In the genomic region with DNA sequence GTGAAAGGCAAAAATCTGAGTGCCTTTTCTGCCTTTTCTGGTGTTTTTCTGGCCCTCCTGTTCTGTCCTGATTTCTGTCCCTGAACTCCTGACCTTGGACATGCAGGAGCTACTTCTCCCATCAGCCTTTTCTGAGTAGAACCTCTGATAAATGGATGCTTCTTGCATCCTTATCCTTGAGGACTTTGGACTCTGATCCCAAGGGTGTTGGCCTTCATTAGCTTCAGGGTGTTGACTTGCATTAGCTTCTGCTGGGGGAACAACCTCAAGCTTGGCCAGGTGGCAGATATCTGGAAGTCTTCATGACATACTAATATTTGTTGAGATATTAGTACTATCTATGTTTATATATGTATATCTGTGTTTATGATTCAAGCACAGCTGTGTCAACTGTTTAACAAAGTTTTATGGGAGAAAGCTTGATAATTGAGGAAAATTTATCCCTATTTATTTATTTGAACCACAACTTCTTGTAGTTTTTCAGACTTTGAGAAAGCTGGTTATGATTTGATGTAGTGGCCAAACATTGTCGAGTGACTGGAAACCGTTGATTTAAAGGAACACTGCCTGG, we compare ENCODE assay signal across 28 cellular contexts.
DNase-seq lines count a peak whose midpoint lies in the region; ATAC-seq, FAIRE-seq and TF ChIP-seq lines count a peak whose summit lies in the region.
"Had no signal": no experiment of that assay in that cellular context is flagged by ENCODE, and none has a peak within 500 bp of the region (broad histone marks: within the 10 kb centered on the region; RNA-seq: fewer than 3 reads in every experiment).

No MANE protein-coding gene starts in this region.

- POLR2A ChIA-PET in A549 (lab: Yijun Ruan, JAX) (no interaction called here), PC-9 (lab: Charles Lee; ENCODE audit: unreplicated experiment) (no interaction called here)
- POLR2A ChIA-PET in CD8-positive, alpha-beta T cell (lab: Charles Lee), result interaction anchor here (0.8 to 1.1 kb wide), 2 partner anchors 10 to 124 kb away, joined by 3 read pairs; no protein-coding TSS in a partner anchor

- peak overlapping the region in 1 of 2 experiments; percentile 51; a peak in 3 of 6 replicates for H3K27ac ChIP-seq in A549
- H3K27ac ChIP-seq in CD8-positive, alpha-beta T cell (ENCODE audit: low read depth, low read length), result no peak overlapping the region
- H3K27ac ChIP-seq in PC-9, result 0 out of 2 replicates have a peak overlapping the region, but pooled peaks have one; percentile 22
- H3K27ac ChIP-seq: adrenal gland, C4-2B, colonic mucosa, upper lobe of left lung had no signal

- TF ChIP-seq POLR2A in A549 (IDR thresholded peaks at IDR 0.05; ENCODE audit: low read length), result no peak

- H2AFZ ChIP-seq in PC-9, result no peak overlapping the region

- DNase-seq in A549 (ENCODE audit: low read depth in 1 of 2, low spot score in 1 of 2), result no peak
- DNase-seq in CD8-positive, alpha-beta T cell, result no peak
- no peak for DNase-seq in PC-9
- DNase-seq in left lobe of liver (ENCODE audit: low spot score), result no peak
- no peak for DNase-seq in G401 (ENCODE audit: low spot score)
- no peak for DNase-seq in activated T-cell treated with anti-CD3 and anti-CD28 coated beads, Interleukin-2, amount 50 U/mL, for 4 hours
- DNase-seq: ACHN; activated CD4-positive, alpha-beta T cell treated with anti-CD3 and anti-CD28 coated beads, Interleukin-2, amount 10 ng/mL, durations not matched to agents 7 days and 5 days; activated CD8-positive, alpha-beta memory T cell treated with anti-CD3 and anti-CD28 coated beads, Interleukin-2, amount 50 U/mL, for 4 hours; activated effector memory CD4-positive, alpha-beta T cell treated with anti-CD3 and anti-CD28 coated beads, Interleukin-2, amount 50 U/mL, for 16 hours; adrenal gland; colonic mucosa; GF-D8; glutamatergic neuron; Karpas-422; left cardiac atrium; naive thymus-derived CD4-positive, alpha-beta T cell; NCI-H1694 treated with DMSO at 0.1 percent for 48 hours; NCI-H774; PC-3; retina; stimulated activated CD4-positive, alpha-beta T cell treated with anti-CD3 and anti-CD28 coated beads, Interleukin-4, amount 100 ng/mL, for 4 hours; T-helper 1 cell; upper lobe of left lung had no signal

- no peak for TF ChIP-seq RAD21 in A549 (conservative IDR thresholded peaks at IDR 0.05 in 1 of 2, IDR thresholded peaks at IDR 0.05 in 1 of 2)

- H3K9me3 Mint-ChIP-seq in CD8-positive, alpha-beta T cell, result no peaks in the 10 kb centered on the region
- H3K9me3 Mint-ChIP-seq in activated T-cell treated with anti-CD3 and anti-CD28 coated beads, Interleukin-2, amount 50 U/mL, for 4 hours, result no peaks in the 10 kb centered on the region
- H3K9me3 Mint-ChIP-seq: activated CD4-positive, alpha-beta T cell treated with anti-CD3 and anti-CD28 coated beads, Interleukin-2, amount 10 ng/mL, durations not matched to agents 7 days and 5 days; naive thymus-derived CD4-positive, alpha-beta T cell had no signal

- ATAC-seq in A549, result no peak
- no peak for ATAC-seq in CD8-positive, alpha-beta T cell
- ATAC-seq in left lobe of liver, result peak; percentile 19
- ATAC-seq in GM21737 (IDR thresholded peaks at IDR 0.05; ENCODE audit: unreplicated experiment), result no peak
- ATAC-seq in HG03457 (IDR thresholded peaks at IDR 0.05; ENCODE audit: unreplicated experiment), result no peak
- no peak for ATAC-seq in activated T-cell treated with anti-CD3 and anti-CD28 coated beads, Interleukin-2, amount 50 U/mL, for 4 hours
- ATAC-seq: left cardiac atrium; naive thymus-derived CD4-positive, alpha-beta T cell; PC-3 had no signal

- H3K9me3 ChIP-seq in A549 (no peaks in the 10 kb centered on the region), PC-9 (ENCODE audit: insufficient read depth, low read depth) (no peaks in the 10 kb centered on the region)
- H3K9me3 ChIP-seq in CD8-positive, alpha-beta T cell (ENCODE audit: low read length), result no peaks in the 10 kb centered on the region
- H3K9me3 ChIP-seq: adrenal gland, colonic mucosa, upper lobe of left lung had no signal

- H3K4me1 ChIP-seq in A549 (peaks cover 51% of the 10 kb centered on the region), PC-9 (replicated peaks; ENCODE audit: insufficient read depth) (peaks cover 16% of the 10 kb centered on the region)
- peaks cover 8% of the 10 kb centered on the region for H3K4me1 ChIP-seq in CD8-positive, alpha-beta T cell (ENCODE audit: insufficient read depth, low read length)
- H3K4me1 ChIP-seq: colonic mucosa had no signal

- CTCF ChIA-PET in A549 (lab: Yijun Ruan, JAX), result interaction anchor here (0.6 to 1.4 kb wide), 3 partner anchors 29 to 934 kb away, joined by 3 to 4 read pairs (median 3); no protein-coding TSS in a partner anchor
- CTCF ChIA-PET in CD8-positive, alpha-beta T cell (lab: Charles Lee), result interaction anchor here (2.1 kb wide), 1 partner anchor 123 kb away, joined by 7 read pairs; the partner anchor contains the start of gene CHST11
- CTCF ChIA-PET in PC-9 (lab: Charles Lee), result no interaction called here

- H3K4me2 ChIP-seq in A549, result peak overlapping the region; percentile 20; the same call in 1 of the 3 replicates
- H3K4me2 ChIP-seq in PC-9, result no peak overlapping the region

- peaks cover 43% of the 10 kb centered on the region for H3F3A ChIP-seq in PC-9 (ENCODE audit: insufficient read depth, low read depth)

- intact Hi-C loops in CD8-positive, alpha-beta T cell (cut with DNase I, micrococcal nuclease), result no loop called here
- intact Hi-C loops in PC-9 (cut with micrococcal nuclease; ENCODE audit: unreplicated experiment), result no loop called here

- no peak for FAIRE-seq in A549 (lab: Jason Lieb, UNC)
- FAIRE-seq: endometrium had no signal

- TF ChIP-seq EP300 in A549 (IDR thresholded peaks at IDR 0.05), result no peak

- peaks cover 4% of the 10 kb centered on the region for H3K36me3 Mint-ChIP-seq in CD8-positive, alpha-beta T cell
- H3K36me3 Mint-ChIP-seq in activated T-cell treated with anti-CD3 and anti-CD28 coated beads, Interleukin-2, amount 50 U/mL, for 4 hours (ENCODE audit: insufficient read depth), result peaks cover 6% of the 10 kb centered on the region

- no peak overlapping the region for H3K4me3 ChIP-seq in A549
- H3K4me3 ChIP-seq in CD8-positive, alpha-beta T cell (ENCODE audit: low read depth, low read length), result no peak overlapping the region
- H3K4me3 ChIP-seq in PC-9, result no peak overlapping the region
- H3K4me3 ChIP-seq: adrenal gland, colonic mucosa, upper lobe of left lung had no signal

- WGBS in A549 (ENCODE audit: missing lambda C conversion rate), result 71% methylated on average over 2 of the region's 2 CpGs

- H3K27me3 ChIP-seq in CD8-positive, alpha-beta T cell (ENCODE audit: insufficient read depth, low read length), result no peaks in the 10 kb centered on the region
- H3K27me3 ChIP-seq in PC-9 (ENCODE audit: insufficient read depth, low read depth), result no peaks in the 10 kb centered on the region
- H3K27me3 ChIP-seq: adrenal gland, colonic mucosa, upper lobe of left lung had no signal

- in situ Hi-C loops in G401 (cut with HindIII; ENCODE audit: low sequenced_read_pairs), result no loop called here

- no peaks in the 10 kb centered on the region for H3K36me3 ChIP-seq in CD8-positive, alpha-beta T cell (ENCODE audit: insufficient read depth, low read length)
- no peaks in the 10 kb centered on the region for H3K36me3 ChIP-seq in PC-9 (ENCODE audit: low read depth)
- H3K36me3 ChIP-seq: adrenal gland, colonic mucosa, upper lobe of left lung had no signal

- no TSS peak for BruUV-seq in PC-9 (replicated peaks; lab: Mats Ljungman, UMichigan)

- no peaks in the 10 kb centered on the region for H4K20me1 ChIP-seq in PC-9 (ENCODE audit: insufficient read depth)

- H3K79me2 ChIP-seq in PC-9 (ENCODE audit: low read depth), result peaks cover 100% of the 10 kb centered on the region

- H3K27ac Mint-ChIP-seq in CD8-positive, alpha-beta T cell, result peak overlapping the region; percentile 23
- H3K27ac Mint-ChIP-seq: activated CD4-positive, alpha-beta T cell treated with anti-CD3 and anti-CD28 coated beads, Interleukin-2, amount 10 ng/mL, durations not matched to agents 7 days and 5 days had no signal

- no peaks in the 10 kb centered on the region for H3K27me3 Mint-ChIP-seq in CD8-positive, alpha-beta T cell (ENCODE audit: low read depth)
- H3K27me3 Mint-ChIP-seq in activated T-cell treated with anti-CD3 and anti-CD28 coated beads, Interleukin-2, amount 50 U/mL, for 4 hours (ENCODE audit: low read depth), result no peaks in the 10 kb centered on the region
- H3K27me3 Mint-ChIP-seq: activated CD4-positive, alpha-beta T cell treated with anti-CD3 and anti-CD28 coated beads, Interleukin-2, amount 10 ng/mL, durations not matched to agents 7 days and 5 days; naive thymus-derived CD4-positive, alpha-beta T cell had no signal

- H3K4me3 Mint-ChIP-seq in CD8-positive, alpha-beta T cell, result no peak overlapping the region
- H3K4me3 Mint-ChIP-seq in activated T-cell treated with anti-CD3 and anti-CD28 coated beads, Interleukin-2, amount 50 U/mL, for 4 hours, result no peak overlapping the region
- H3K4me3 Mint-ChIP-seq: activated CD4-positive, alpha-beta T cell treated with anti-CD3 and anti-CD28 coated beads, Interleukin-2, amount 10 ng/mL, durations not matched to agents 7 days and 5 days had no signal

- TF ChIP-seq CTCF in A549 (IDR thresholded peaks at IDR 0.05), result no peak
- no peak for TF ChIP-seq CTCF in CD8-positive, alpha-beta T cell (IDR thresholded peaks at IDR 0.05)
- TF ChIP-seq CTCF in PC-9 (conservative IDR thresholded peaks at IDR 0.05), result no peak

- H3K4me1 Mint-ChIP-seq in CD8-positive, alpha-beta T cell (ENCODE audit: low read depth), result peaks cover 76% of the 10 kb centered on the region
- H3K4me1 Mint-ChIP-seq in activated T-cell treated with anti-CD3 and anti-CD28 coated beads, Interleukin-2, amount 50 U/mL, for 4 hours (ENCODE audit: low read depth), result peaks cover 87% of the 10 kb centered on the region

- no peaks in the 10 kb centered on the region for H3K9me2 ChIP-seq in PC-9 (ENCODE audit: insufficient read depth)

TF ChIP-seq in A549, 52 proteins besides CTCF, POLR2A, EP300 and RAD21:
- TF ChIP-seq RCOR1 (IDR thresholded peaks at IDR 0.05; ENCODE audit: low read depth, low read length), result no peak
- TF ChIP-seq MAX (IDR thresholded peaks at IDR 0.05), result no peak
- TF ChIP-seq ZSCAN20 (CRISPR knock-in tag; IDR thresholded peaks at IDR 0.05), result no peak
- no peak for TF ChIP-seq BHLHE40 (IDR thresholded peaks at IDR 0.05; ENCODE audit: low read depth, low read length)
- no peak for TF ChIP-seq TP53 (CRISPR knock-in tag; IDR thresholded peaks at IDR 0.05)
